ENCODE assay signal across 9 cellular contexts in the genomic region with DNA sequence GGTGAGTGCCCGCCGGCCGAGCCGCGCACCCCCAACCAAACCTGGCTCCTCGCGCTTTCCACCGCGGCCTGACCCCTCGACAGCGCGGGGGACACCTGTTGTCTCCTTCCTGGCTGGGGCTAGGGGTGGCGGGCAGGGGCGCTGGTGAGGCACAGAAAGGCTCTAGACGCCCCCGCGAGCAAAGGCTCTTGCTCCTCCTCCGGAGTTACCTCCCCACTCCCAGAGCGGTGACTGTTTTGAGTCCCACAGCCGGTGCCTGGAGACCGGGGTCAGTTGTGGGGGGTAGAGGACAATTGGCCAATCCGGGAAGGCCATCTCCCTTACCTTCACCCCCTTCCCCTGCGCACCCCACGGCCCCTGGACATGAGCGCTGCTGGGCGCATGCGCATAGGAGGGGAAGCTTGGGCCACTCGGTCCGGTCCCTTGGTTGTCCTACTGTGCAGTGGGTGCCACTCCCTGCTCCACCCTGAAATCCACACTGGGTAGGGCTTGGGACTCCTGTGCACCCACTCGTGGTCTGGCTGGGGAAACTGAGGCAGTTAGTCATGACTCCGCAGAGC. TPM values are rescaled to one million over a fixed set of nuclear protein-coding genes. Genes with fewer than 3 reads are reported as not detected.
A peak's percentile ranks its signal among the peaks of the same experiment; 100 is the strongest.
DNase-seq lines count a peak whose midpoint lies in the region; ATAC-seq and TF ChIP-seq lines count a peak whose summit lies in the region.
"Had no signal": no experiment of that assay in that cellular context is flagged by ENCODE, and none has a peak within 500 bp of the region (broad histone marks: within the 10 kb centered on the region; RNA-seq: fewer than 3 reads in every experiment).

No MANE protein-coding gene starts in this region.

- H3K4me2 ChIP-seq in PC-3 (ENCODE audit: low read length), result peak overlapping the region; percentile 53

- TF ChIP-seq CTCF in PC-3 (conservative IDR thresholded peaks at IDR 0.05; ENCODE audit: low read depth, low read length) (no peak), cardiac muscle cell (IDR thresholded peaks at IDR 0.05; ENCODE audit: low read depth, low read length) (no peak), progenitor cell of endocrine pancreas (IDR thresholded peaks at IDR 0.05; ENCODE audit: unreplicated experiment) (no peak)

- H3K27me3 ChIP-seq in PC-3 (ENCODE audit: low read length), result peaks cover 13% of the 10 kb centered on the region
- H3K27me3 ChIP-seq in cardiac muscle cell, result peaks cover 32% of the 10 kb centered on the region

- no peaks in the 10 kb centered on the region for H3K9me2 ChIP-seq in PC-3 (replicated peaks; ENCODE audit: low read length)

- peak; percentile 41 for DNase-seq in DMS114 treated with DMSO at 0.1 percent for 48 hours (lab: John Stamatoyannopoulos, UW; ENCODE audit: unreplicated experiment)
- no peak for DNase-seq in PC-3
- no peak for DNase-seq in cardiac muscle cell (ENCODE audit: low read depth in 1 of 2, low spot score in 1 of 2)
- peak; percentile 43 for DNase-seq in progenitor cell of endocrine pancreas (ENCODE audit: low spot score, unreplicated experiment)
- DNase-seq in UCSD-AML1 (lab: John Stamatoyannopoulos, UW; ENCODE audit: unreplicated experiment), result no peak
- DNase-seq in NCI-H187 treated with DMSO at 0.1 percent for 48 hours (lab: John Stamatoyannopoulos, UW), result no peak
- DNase-seq in NK-92 treated with Interleukin-12 subunit alpha and Interleukin-12 subunit beta, amount 100 ng/mL, for 24 hours (lab: John Stamatoyannopoulos, UW), result no peak
- DNase-seq in effector memory CD8-positive, alpha-beta T cell, result no peak

- ATAC-seq in PC-3, result no peak
- ATAC-seq in effector memory CD8-positive, alpha-beta T cell (replicated peaks), result no peak

- intact Hi-C loops in PC-3 (cut with micrococcal nuclease), result no loop called here

- H3K4me3 Mint-ChIP-seq in progenitor cell of endocrine pancreas (ENCODE audit: low read depth), result peak overlapping the region; percentile 66
- no peak overlapping the region for H3K4me3 Mint-ChIP-seq in effector memory CD8-positive, alpha-beta T cell
- H3K4me3 Mint-ChIP-seq: central memory CD8-positive, alpha-beta T cell had no signal

- H3K4me3 ChIP-seq in PC-3 (ENCODE audit: low read length), result peak overlapping the region; percentile 38; the same call in 1 of the 2 replicates
- H3K4me3 ChIP-seq in cardiac muscle cell, result peak overlapping the region; percentile 39

- H4K20me1 ChIP-seq in PC-3 (ENCODE audit: low read length), result no peaks in the 10 kb centered on the region

- no peaks in the 10 kb centered on the region for H3K9me3 ChIP-seq in PC-3 (ENCODE audit: low read length)
- no peaks in the 10 kb centered on the region for H3K9me3 ChIP-seq in cardiac muscle cell (ENCODE audit: low read depth)

- H3K36me3 Mint-ChIP-seq in progenitor cell of endocrine pancreas (ENCODE audit: insufficient read depth), result no peaks in the 10 kb centered on the region
- H3K36me3 Mint-ChIP-seq in effector memory CD8-positive, alpha-beta T cell (ENCODE audit: insufficient read depth), result no peaks in the 10 kb centered on the region

- H3K79me2 ChIP-seq in PC-3 (ENCODE audit: low read length), result no peaks in the 10 kb centered on the region

- H3K36me3 ChIP-seq in PC-3 (ENCODE audit: low read depth, low read length) (no peaks in the 10 kb centered on the region), cardiac muscle cell (no peaks in the 10 kb centered on the region)

- no peak overlapping the region for H3K27ac Mint-ChIP-seq in progenitor cell of endocrine pancreas
- H3K27ac Mint-ChIP-seq in effector memory CD8-positive, alpha-beta T cell, result no peak overlapping the region

- no peaks in the 10 kb centered on the region for H3F3A ChIP-seq in PC-3 (ENCODE audit: low read length, unreplicated experiment)

- no peak overlapping the region for H3K9ac ChIP-seq in PC-3 (ENCODE audit: low read length)

- POLR2A ChIA-PET in PC-3 (lab: Charles Lee; ENCODE audit: unreplicated experiment), result no interaction called here

- H3K27ac ChIP-seq in PC-3 (ENCODE audit: low read length) (no peak overlapping the region), cardiac muscle cell (no peak overlapping the region)

- H3K4me1 Mint-ChIP-seq in progenitor cell of endocrine pancreas (ENCODE audit: low read depth), result peaks cover 7% of the 10 kb centered on the region
- peaks cover 0 to 6% of the 10 kb centered on the region in 2 donors for H3K4me1 Mint-ChIP-seq in effector memory CD8-positive, alpha-beta T cell (ENCODE audit: low read depth in 2 of 2)

- peak overlapping the region; percentile 34; the same call in 1 of the 2 replicates for H2AFZ ChIP-seq in PC-3 (ENCODE audit: low read length)

- CTCF ChIA-PET in PC-3 (lab: Charles Lee), result no interaction called here

- no TSS peak for BruUV-seq in PC-3 (replicated peaks; lab: Mats Ljungman, UMichigan)

- no peaks in the 10 kb centered on the region for H3K9me3 Mint-ChIP-seq in progenitor cell of endocrine pancreas (ENCODE audit: low read depth)
- no peaks in the 10 kb centered on the region for H3K9me3 Mint-ChIP-seq in effector memory CD8-positive, alpha-beta T cell
- H3K9me3 Mint-ChIP-seq: central memory CD8-positive, alpha-beta T cell had no signal

- no peaks in the 10 kb centered on the region for H3K4me1 ChIP-seq in PC-3 (ENCODE audit: insufficient read depth, low read length)
- H3K4me1 ChIP-seq in cardiac muscle cell (ENCODE audit: low read depth), result no peaks in the 10 kb centered on the region

- peaks cover 48% of the 10 kb centered on the region for H3K27me3 Mint-ChIP-seq in progenitor cell of endocrine pancreas
- peaks cover 16 to 37% of the 10 kb centered on the region in 2 donors for H3K27me3 Mint-ChIP-seq in effector memory CD8-positive, alpha-beta T cell

RNA-seq across cellular contexts. Expression of a gene that starts 0.6 kb away (rescaled TPM):
- not detected in 2 replicates for total RNA-seq in PC-3 (2014; rRNA removed)
- 0.67 and 0.89 TPM in 2 replicates for total RNA-seq in cardiac muscle cell
- polyA plus RNA-seq in cardiac muscle cell, result 1.8 and 1.9 TPM in 2 replicates
- total RNA-seq in progenitor cell of endocrine pancreas, result 0.36 and 0.71 TPM in 2 replicates

RNA-seq across cellular contexts. Expression of a gene that starts 6.9 kb away (rescaled TPM):
- total RNA-seq in PC-3 (2014; rRNA removed) (not detected in 2 replicates), cardiac muscle cell (not detected in 2 replicates), progenitor cell of endocrine pancreas (not detected in 2 replicates)
- not detected in 2 replicates for polyA plus RNA-seq in cardiac muscle cell

RNA-seq across cellular contexts. Expression of a gene that starts 34.2 kb away (rescaled TPM):
- total RNA-seq in PC-3 (2014; rRNA removed) (not detected in 2 replicates), cardiac muscle cell (not detected in 2 replicates), progenitor cell of endocrine pancreas (0.26 and 0.44 TPM in 2 replicates)
- polyA plus RNA-seq in cardiac muscle cell, result not detected in 2 replicates

RNA-seq across cellular contexts. Expression of a gene that starts 48.8 kb away (rescaled TPM):
- 15.4 and 18.7 TPM in 2 replicates for total RNA-seq in PC-3 (2014; rRNA removed)
- 34.3 and 56.3 TPM in 2 replicates for total RNA-seq in cardiac muscle cell
- polyA plus RNA-seq in cardiac muscle cell, result 40.4 and 46.3 TPM in 2 replicates
- total RNA-seq in progenitor cell of endocrine pancreas, result 40.0 and 40.5 TPM in 2 replicates

Comparison
In these comparisons a context has a peak if more than half of its experiments do, and no peak if none do; other contexts are left out.
1. DNase-seq: peak in DMS114 treated with DMSO at 0.1 percent for 48 hours (single experiment) and progenitor cell of endocrine pancreas (single experiment); none in PC-3 (single experiment), cardiac muscle cell (0 of 2), UCSD-AML1 (single experiment), NCI-H187 treated with DMSO at 0.1 percent for 48 hours (single experiment), NK-92 treated with Interleukin-12 subunit alpha and Interleukin-12 subunit beta, amount 100 ng/mL, for 24 hours (single experiment) and effector memory CD8-positive, alpha-beta T cell (0 of 3).